9 cellular contexts compared by ENCODE assay signal in the genomic region with DNA sequence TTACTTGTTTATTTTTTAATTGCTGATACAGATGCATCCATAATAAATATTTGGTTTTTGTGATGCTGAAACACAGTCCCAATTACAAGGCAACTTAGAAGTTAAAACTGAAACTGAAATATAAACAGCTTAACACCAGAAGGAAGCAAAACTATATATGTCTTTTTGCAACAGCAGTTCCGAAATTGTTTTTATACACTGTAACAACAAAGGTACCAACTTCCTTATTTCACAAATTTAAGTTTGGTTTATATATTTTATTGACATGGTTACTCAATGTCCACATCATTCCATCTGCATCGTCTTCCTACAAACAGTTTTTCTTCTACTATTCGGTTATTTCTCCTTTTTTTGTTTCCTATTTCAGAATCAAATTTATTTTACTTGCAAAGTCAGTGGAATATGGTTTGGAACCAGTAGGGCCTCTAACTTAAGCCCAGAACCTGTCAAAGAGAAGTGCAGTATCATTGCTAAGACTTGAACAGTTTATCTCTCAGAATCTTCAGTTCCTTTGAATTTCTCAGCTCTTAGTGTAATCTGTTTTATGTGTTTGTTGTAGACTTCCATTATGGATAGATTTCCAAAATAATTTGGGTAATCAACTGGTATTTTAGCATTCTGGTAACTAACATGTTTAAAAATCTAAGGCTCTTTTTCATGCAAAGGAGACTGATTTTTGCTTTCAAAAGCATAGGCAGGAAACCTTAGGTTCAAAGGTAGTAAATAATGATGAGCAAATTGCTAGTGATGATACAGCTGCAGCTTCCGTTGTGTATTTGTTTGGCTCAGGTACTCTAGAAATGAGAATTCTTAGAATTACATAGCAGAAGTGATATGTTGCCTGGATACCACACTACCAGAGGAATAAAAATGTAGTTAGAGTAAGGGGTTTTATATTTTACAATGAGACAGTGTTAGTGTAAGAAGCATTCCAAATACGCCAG.
DNase-seq lines count a peak whose midpoint lies in the region; ATAC-seq and TF ChIP-seq lines count a peak whose summit lies in the region.
"Had no signal": no experiment of that assay in that cellular context is flagged by ENCODE, and none has a peak within 500 bp of the region (broad histone marks: within the 10 kb centered on the region; RNA-seq: fewer than 3 reads in every experiment).

No MANE protein-coding gene starts in this region.

- peaks cover 14% of the 10 kb centered on the region for H3F3A ChIP-seq in DOHH2 (ENCODE audit: control insufficient read depth, insufficient read depth)

- no peaks in the 10 kb centered on the region for H3K27me3 Mint-ChIP-seq in central memory CD8-positive, alpha-beta T cell

- H3K9me3 Mint-ChIP-seq in central memory CD8-positive, alpha-beta T cell, result no peaks in the 10 kb centered on the region

- peaks cover 2% of the 10 kb centered on the region; the same call in 1 of the 2 replicates for H3K36me3 ChIP-seq in DOHH2 (ENCODE audit: control insufficient read depth, low read length)
- H3K36me3 ChIP-seq: HAP-1 had no signal

- no peaks in the 10 kb centered on the region for H3K9me3 ChIP-seq in DOHH2 (ENCODE audit: control insufficient read depth, insufficient read depth, low read length)
- H3K9me3 ChIP-seq: HAP-1 had no signal

- peak overlapping the region; percentile 65 for H3K4me3 ChIP-seq in DOHH2 (ENCODE audit: low read length)
- H3K4me3 ChIP-seq: HAP-1 had no signal

- H4K20me1 ChIP-seq in DOHH2 (ENCODE audit: control insufficient read depth, insufficient read depth, low read depth, low read length), result no peaks in the 10 kb centered on the region

- H3K4me2 ChIP-seq in DOHH2 (ENCODE audit: low read length), result peak overlapping the region; percentile 85

- H3K27ac ChIP-seq in DOHH2 (ENCODE audit: low read depth, low read length) (peak overlapping the region; percentile 45), substantia nigra (ENCODE audit: low read depth, low read length, poor library complexity, severe bottlenecking) (no peak overlapping the region)

- peaks cover 44% of the 10 kb centered on the region for H3K4me1 Mint-ChIP-seq in central memory CD8-positive, alpha-beta T cell

- H3K4me3 Mint-ChIP-seq in central memory CD8-positive, alpha-beta T cell, result peak overlapping the region; percentile 79

- no peak for TF ChIP-seq CTCF in DOHH2 (IDR thresholded peaks at IDR 0.05; ENCODE audit: low read depth, low read length, poor library complexity, severe bottlenecking)

- H3K27me3 ChIP-seq in DOHH2 (ENCODE audit: control insufficient read depth, low read length), result no peaks in the 10 kb centered on the region

- peaks cover 9% of the 10 kb centered on the region for H3K36me3 Mint-ChIP-seq in central memory CD8-positive, alpha-beta T cell (ENCODE audit: insufficient read depth)

- DNase-seq in central memory CD8-positive, alpha-beta T cell (ENCODE audit: low spot score in 2 of 2), result no peak
- peak; percentile 35 for DNase-seq in superior temporal gyrus (ENCODE audit: extremely low spot score)
- DNase-seq in amniotic stem cell (lab: John Stamatoyannopoulos, UW), result no peak
- no peak for DNase-seq in substantia nigra (lab: John Stamatoyannopoulos, UW)

- peaks cover 47% of the 10 kb centered on the region for H3K4me1 ChIP-seq in DOHH2 (ENCODE audit: control insufficient read depth, low read length)

- H3K79me2 ChIP-seq in DOHH2 (ENCODE audit: control insufficient read depth, low read length), result peaks cover 23% of the 10 kb centered on the region

- H3K9me2 ChIP-seq in DOHH2 (replicated peaks; ENCODE audit: control insufficient read depth, low read length), result no peaks in the 10 kb centered on the region

- peak overlapping the region; percentile 88 for H3K27ac Mint-ChIP-seq in central memory CD8-positive, alpha-beta T cell (ENCODE audit: low read depth)

- ATAC-seq in GM19467 (IDR thresholded peaks at IDR 0.05; ENCODE audit: unreplicated experiment) (peak; percentile 58), HG03558 (IDR thresholded peaks at IDR 0.05; ENCODE audit: extremely low read depth, unreplicated experiment) (peak; percentile 31), HG03039 (IDR thresholded peaks at IDR 0.05; ENCODE audit: unreplicated experiment) (no peak)
- peak; percentile 75 for ATAC-seq in central memory CD8-positive, alpha-beta T cell (replicated peaks; ENCODE audit: extremely low read depth, poor library complexity, severe bottlenecking)
